ENCODE assay signal across 1 cellular context in the genomic region with DNA sequence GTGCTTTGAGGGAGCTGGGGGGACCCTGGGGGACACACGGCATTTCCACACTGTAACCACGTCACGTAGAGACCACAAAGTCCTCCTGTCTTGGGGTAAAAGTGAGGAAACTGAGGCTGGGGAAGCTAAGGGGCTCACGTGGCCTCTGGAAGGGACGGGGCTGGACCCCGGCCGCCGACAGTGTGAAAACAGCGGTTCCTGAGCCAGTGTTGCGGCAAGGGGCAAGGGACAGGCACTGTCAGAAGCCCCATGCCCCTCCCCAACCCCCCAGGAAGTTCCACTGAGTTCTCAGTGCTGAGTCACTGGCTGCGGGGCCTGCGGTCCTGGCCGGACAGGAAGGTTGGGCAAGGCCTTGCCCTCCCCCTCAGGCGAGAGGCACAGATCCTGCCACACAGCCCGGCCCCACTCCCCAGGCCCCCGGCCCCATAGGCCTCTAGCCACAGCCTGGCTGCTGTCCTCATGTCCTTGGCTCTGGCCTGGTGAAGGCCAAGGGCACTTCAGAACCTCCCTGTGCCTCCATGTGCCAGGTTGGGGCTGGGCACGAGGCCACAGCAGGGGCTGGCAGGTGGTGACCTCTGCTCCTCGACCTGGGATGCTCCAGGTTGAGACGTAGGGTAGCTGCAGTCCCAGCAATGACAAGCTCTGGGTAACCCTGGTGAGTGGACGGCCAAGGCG.
TF ChIP-seq lines count a peak whose summit lies in the region.

No MANE protein-coding gene starts in this region.

TF ChIP-seq in IMR-90, 13 proteins besides CTCF, POLR2A, EP300 and RAD21:
- peak; percentile 82 for TF ChIP-seq FOS (IDR thresholded peaks at IDR 0.05; ENCODE audit: low read depth, low read length)
- TF ChIP-seq CEBPB (IDR thresholded peaks at IDR 0.05; ENCODE audit: low read depth, low read length): peak; percentile 92
- TF ChIP-seq MAFK (IDR thresholded peaks at IDR 0.05; ENCODE audit: low read depth, low read length): no peak
- TF ChIP-seq NFE2L2 (IDR thresholded peaks at IDR 0.05; ENCODE audit: low read depth, low read length): peak; percentile 82; the same call in 1 of the 2 replicates
- peak; percentile 89 for TF ChIP-seq MAZ (IDR thresholded peaks at IDR 0.05; ENCODE audit: borderline replicate concordance, low read depth, low read length)
TF ChIP-seq in IMR-90: peak in this region for 4.
